ENCODE assay signal across 8 cellular contexts in genomic region chr1:94045465-94046056, GRCh38.
DNase-seq lines count a peak whose midpoint lies in the region; ATAC-seq and TF ChIP-seq lines count a peak whose summit lies in the region.

No MANE protein-coding gene starts in this region.

- POLR2A ChIA-PET in BJ (lab: Charles Lee) = interaction anchor here (0.5 kb wide), 1 partner anchor 18 kb away, joined by 3 read pairs; no protein-coding TSS in a partner anchor

- H3K4me1 Mint-ChIP-seq in activated T-cell treated with anti-CD3 and anti-CD28 coated beads, Interleukin-2, amount 50 U/mL, for 72 hours (ENCODE audit: low read depth) = peaks cover 16% of the 10 kb centered on the region
- peaks cover 0 to 5% of the 10 kb centered on the region in 2 donors for H3K4me1 Mint-ChIP-seq in natural killer cell

- H3K27me3 Mint-ChIP-seq in activated T-cell treated with anti-CD3 and anti-CD28 coated beads, Interleukin-2, amount 50 U/mL, for 72 hours (ENCODE audit: low read depth) = peaks cover 7% of the 10 kb centered on the region
- peaks cover 0 to 3% of the 10 kb centered on the region in 2 donors for H3K27me3 Mint-ChIP-seq in natural killer cell (ENCODE audit: low read depth in 2 of 2)

- H3K36me3 Mint-ChIP-seq in activated T-cell treated with anti-CD3 and anti-CD28 coated beads, Interleukin-2, amount 50 U/mL, for 72 hours (ENCODE audit: insufficient read depth in 2 of 2) = no peaks in the 10 kb centered on the region
- no peaks in the 10 kb centered on the region for H3K36me3 Mint-ChIP-seq in natural killer cell

- peaks cover 0 to 50% (median 35%) of the 10 kb centered on the region in 4 donors for H3K4me1 ChIP-seq in tibial artery

- H3K9me3 Mint-ChIP-seq in activated T-cell treated with anti-CD3 and anti-CD28 coated beads, Interleukin-2, amount 50 U/mL, for 72 hours = no peaks in the 10 kb centered on the region
- H3K9me3 Mint-ChIP-seq in natural killer cell = no peaks in the 10 kb centered on the region

- no peak overlapping the region for H3K27ac Mint-ChIP-seq in activated T-cell treated with anti-CD3 and anti-CD28 coated beads, Interleukin-2, amount 50 U/mL, for 72 hours
- no peak overlapping the region for H3K27ac Mint-ChIP-seq in natural killer cell

- TF ChIP-seq CTCF in BJ (IDR thresholded peaks at IDR 0.05; ENCODE audit: insufficient read depth, low read depth, low read length) (peak; percentile 71), GM20000 (IDR thresholded peaks at IDR 0.05; ENCODE audit: extremely low read depth, missing control alignments) (peak; percentile 29), foreskin fibroblast (IDR thresholded peaks at IDR 0.05; ENCODE audit: low read depth, low read length) (peak; percentile 74), natural killer cell (IDR thresholded peaks at IDR 0.05) (peak; percentile 55), tibial artery (IDR thresholded peaks at IDR 0.05) (peak; percentile 60 to 72)

- CTCF ChIA-PET in BJ (lab: Yijun Ruan, JAX) = interaction anchor here (0.6 to 32.3 kb wide), 29 partner anchors 10 to 703 kb away, joined by 3 to 874 read pairs (median 4); partner anchors contain the start of gene ARHGAP29

- H3K27me3 ChIP-seq in BJ (ENCODE audit: control insufficient read depth, insufficient read depth, low read length) (no peaks in the 10 kb centered on the region), tibial artery (no peaks in the 10 kb centered on the region)

- intact Hi-C loops in natural killer cell (cut with micrococcal nuclease) (loop anchor here (5.0 kb wide), 1 partner anchor 292 kb away; no protein-coding TSS in a partner anchor), tibial artery (cut with DNase I; ENCODE audit: low total_unique reads) (loop anchor here (2.0 kb wide), 1 partner anchor 287 kb away; no protein-coding TSS in a partner anchor)

- H3K4me3 ChIP-seq in BJ (ENCODE audit: low read depth, low read length) = no peak overlapping the region
- peak overlapping the region in 1 of 2 donors; percentile 29 for H3K4me3 ChIP-seq in foreskin fibroblast (ENCODE audit: low read depth in 1 of 2, low read length in 2 of 2)
- peak overlapping the region; percentile 12 to 32 for H3K4me3 ChIP-seq in tibial artery

- no peaks in the 10 kb centered on the region for H3K9me3 ChIP-seq in tibial artery

- H3K4me3 Mint-ChIP-seq in activated T-cell treated with anti-CD3 and anti-CD28 coated beads, Interleukin-2, amount 50 U/mL, for 72 hours = peak overlapping the region; percentile 74 to 80
- H3K4me3 Mint-ChIP-seq in natural killer cell = peak overlapping the region; percentile 74

- H3K27ac ChIP-seq in tibial artery = peak overlapping the region; percentile 48 to 69

- ATAC-seq in activated T-cell treated with anti-CD3 and anti-CD28 coated beads, Interleukin-2, amount 50 U/mL, for 72 hours (replicated peaks in 1 of 2) = peak; percentile 59 to 74
- ATAC-seq in natural killer cell (peak; percentile 51 to 71 (median 68)), HG03280 (IDR thresholded peaks at IDR 0.05; ENCODE audit: unreplicated experiment) (no peak)

- DNase-seq in BJ (ENCODE audit: low read depth) (peak; percentile 86), GM20000 (ENCODE audit: low spot score) (peak; percentile 31), NCI-H526 (lab: John Stamatoyannopoulos, UW) (peak; percentile 38 to 77), foreskin fibroblast (peak; percentile 89 to 95), natural killer cell (peak; percentile 23), tibial artery (peak; percentile 88 to 92)
- peak; percentile 53 to 62 for DNase-seq in activated T-cell treated with anti-CD3 and anti-CD28 coated beads, Interleukin-2, amount 50 U/mL, for 72 hours

- H3K36me3 ChIP-seq in BJ (ENCODE audit: control insufficient read depth, insufficient read depth, low read length) (no peaks in the 10 kb centered on the region), tibial artery (no peaks in the 10 kb centered on the region)

Comparison
In these comparisons a context has a peak if more than half of its experiments do, and no peak if none do; other contexts are left out.
1. DNase-seq: peak in every context shown above with its lines; median percentile 92 in foreskin fibroblast; 90 in tibial artery; 86 in BJ; 58 in NCI-H526; 58 in activated T-cell treated with anti-CD3 and anti-CD28 coated beads, Interleukin-2, amount 50 U/mL, for 72 hours; 31 in GM20000; 23 in natural killer cell.